In the genomic region with DNA sequence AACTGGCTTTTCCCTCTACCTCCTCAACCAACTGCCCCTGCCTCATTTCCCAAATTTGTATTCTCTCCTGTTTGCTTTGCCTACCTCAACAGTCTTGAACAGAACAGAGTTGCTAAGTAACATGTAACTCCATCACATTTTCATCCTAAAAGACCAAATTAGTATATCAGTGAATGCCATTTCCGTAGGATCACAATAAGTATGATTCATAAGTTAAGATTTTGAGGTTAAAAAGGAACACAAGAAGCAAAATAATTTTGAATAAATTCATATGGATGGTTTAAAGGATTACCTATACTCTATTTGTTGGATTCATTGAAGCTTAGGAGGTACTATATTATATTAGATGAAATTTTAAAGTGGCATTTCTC, we compare ENCODE assay signal across 20 cellular contexts.
"Had no signal": no experiment of that assay in that cellular context is flagged by ENCODE, and none has a peak within 500 bp of the region (broad histone marks: within the 10 kb centered on the region; RNA-seq: fewer than 3 reads in every experiment).

No MANE protein-coding gene starts in this region.

- H3K4me1 ChIP-seq: gastrocnemius medialis, pancreas, tibial artery, upper lobe of left lung, uterus had no signal

- H3K27ac ChIP-seq: gastrocnemius medialis, pancreas, tibial artery, upper lobe of left lung, uterus had no signal

- H3K4me3 ChIP-seq: gastrocnemius medialis, lung, pancreas, tibial artery, upper lobe of left lung, uterus had no signal

- DNase-seq: effector memory CD8-positive, alpha-beta T cell; gastrocnemius medialis; immature natural killer cell; kidney; left cardiac atrium; left ventricle myocardium superior; midbrain; occipital lobe; pancreas; small intestine; stimulated activated CD4-positive, alpha-beta T cell treated with anti-CD3 and anti-CD28 coated beads, Interleukin-2, amount 100 ng/mL, for 48 hours; stimulated activated naive CD8-positive, alpha-beta T cell treated with anti-CD3 and anti-CD28 coated beads, Interleukin-15, Interleukin-2, amounts not matched to agents 100 U/mL and 50 U/mL, for 24 hours; tibial artery; upper lobe of left lung; uterus had no signal

- H3K4me3 Mint-ChIP-seq: effector memory CD8-positive, alpha-beta T cell; immature natural killer cell; natural killer cell treated with Interleukin-12 subunit alpha and Interleukin-12 subunit beta and Interleukin-15 and Interleukin-18, amount 100 ng/mL, for 72 hours; stimulated activated effector memory CD8-positive, alpha-beta T cell treated with anti-CD3 and anti-CD28 coated beads, Interleukin-12 subunit alpha, Interleukin-12 subunit beta, amount 100 ng/mL, for 72 hours had no signal

- H3K36me3 ChIP-seq: gastrocnemius medialis, pancreas, tibial artery, upper lobe of left lung, uterus had no signal

- H3K27me3 ChIP-seq: gastrocnemius medialis, pancreas, tibial artery, upper lobe of left lung, uterus had no signal

- H3K27ac Mint-ChIP-seq: effector memory CD8-positive, alpha-beta T cell; immature natural killer cell; natural killer cell treated with Interleukin-12 subunit alpha and Interleukin-12 subunit beta and Interleukin-15 and Interleukin-18, amount 100 ng/mL, for 72 hours; stimulated activated effector memory CD8-positive, alpha-beta T cell treated with anti-CD3 and anti-CD28 coated beads, Interleukin-12 subunit alpha, Interleukin-12 subunit beta, amount 100 ng/mL, for 72 hours had no signal

- H3K9me3 ChIP-seq: gastrocnemius medialis, pancreas, tibial artery, upper lobe of left lung, uterus had no signal

- H3K27me3 Mint-ChIP-seq: natural killer cell treated with Interleukin-12 subunit alpha and Interleukin-12 subunit beta and Interleukin-15 and Interleukin-18, amount 100 ng/mL, for 72 hours; progenitor cell of endocrine pancreas had no signal

- H3K36me3 Mint-ChIP-seq: immature natural killer cell; natural killer cell treated with Interleukin-12 subunit alpha and Interleukin-12 subunit beta and Interleukin-15 and Interleukin-18, amount 100 ng/mL, for 72 hours; stimulated activated effector memory CD8-positive, alpha-beta T cell treated with anti-CD3 and anti-CD28 coated beads, Interleukin-12 subunit alpha, Interleukin-12 subunit beta, amount 100 ng/mL, for 72 hours had no signal

- H3K4me1 Mint-ChIP-seq: immature natural killer cell; stimulated activated effector memory CD8-positive, alpha-beta T cell treated with anti-CD3 and anti-CD28 coated beads, Interleukin-12 subunit alpha, Interleukin-12 subunit beta, amount 100 ng/mL, for 72 hours had no signal

- ATAC-seq: effector memory CD8-positive, alpha-beta T cell; gastrocnemius medialis; left cardiac atrium; left ventricle myocardium superior; natural killer cell treated with Interleukin-12 subunit alpha and Interleukin-12 subunit beta and Interleukin-15 and Interleukin-18, amount 100 ng/mL, for 72 hours; right cardiac atrium; stimulated activated effector memory CD8-positive, alpha-beta T cell treated with anti-CD3 and anti-CD28 coated beads, Interleukin-12 subunit alpha, Interleukin-12 subunit beta, amount 100 ng/mL, for 72 hours; stimulated activated naive CD8-positive, alpha-beta T cell treated with anti-CD3 and anti-CD28 coated beads, Interleukin-15, Interleukin-2, amounts not matched to agents 100 U/mL and 50 U/mL, for 24 hours had no signal
